24 cellular contexts compared by ENCODE assay signal in the genomic region with DNA sequence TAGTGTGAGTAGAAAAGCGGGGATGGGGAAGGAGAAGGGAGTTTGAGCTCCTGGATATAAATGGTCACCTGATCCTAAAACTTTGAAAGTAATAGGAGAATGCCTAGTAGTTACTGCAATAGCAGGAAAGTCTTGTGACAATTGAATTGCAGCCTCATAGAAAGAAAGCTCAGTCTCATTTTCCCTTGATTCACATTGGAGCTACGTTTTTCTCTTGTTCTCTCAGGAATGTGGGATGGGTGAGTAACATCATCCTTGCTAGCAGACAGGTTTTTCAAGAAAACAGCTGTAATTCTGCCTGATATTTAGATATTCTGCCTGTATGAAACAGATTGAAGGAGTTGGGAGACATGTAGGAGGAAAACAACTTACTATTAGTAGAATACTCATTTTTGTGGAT. TPM values are rescaled to one million over a fixed set of nuclear protein-coding genes. Genes with fewer than 3 reads are reported as not detected.
DNase-seq lines count a peak whose midpoint lies in the region; ATAC-seq and TF ChIP-seq lines count a peak whose summit lies in the region.
"Had no signal": no experiment of that assay in that cellular context is flagged by ENCODE, and none has a peak within 500 bp of the region (broad histone marks: within the 10 kb centered on the region; RNA-seq: fewer than 3 reads in every experiment).

No MANE protein-coding gene starts in this region.

- H3K4me3 ChIP-seq in smooth muscle cell: no peak overlapping the region
- H3K4me3 ChIP-seq: hepatocyte, SJCRH30, vagina had no signal

- ATAC-seq in left cardiac atrium: no peak
- no peak for ATAC-seq in GM21390 (IDR thresholded peaks at IDR 0.05; ENCODE audit: unreplicated experiment)
- no peak for ATAC-seq in HG03139 (IDR thresholded peaks at IDR 0.05; ENCODE audit: unreplicated experiment)
- ATAC-seq: right cardiac atrium had no signal

- no peaks in the 10 kb centered on the region for H3K27me3 ChIP-seq in smooth muscle cell (ENCODE audit: low read depth)
- H3K27me3 ChIP-seq: hepatocyte, SJCRH30, vagina had no signal

- H3F3A ChIP-seq in smooth muscle cell (ENCODE audit: low read depth): peaks cover 27% of the 10 kb centered on the region

- H3K9ac ChIP-seq in smooth muscle cell (ENCODE audit: low read depth): no peak overlapping the region

- H4K20me1 ChIP-seq in smooth muscle cell (ENCODE audit: low read depth): peaks cover 97% of the 10 kb centered on the region

- H3K9me3 Mint-ChIP-seq in activated naive CD4-positive, alpha-beta T cell treated with anti-CD3 and anti-CD28 coated beads, Interleukin-2, amount 50 U/mL, for 24 hours: no peaks in the 10 kb centered on the region
- H3K9me3 Mint-ChIP-seq: activated naive CD8-positive, alpha-beta T cell treated with anti-CD3 and anti-CD28 coated beads, Interleukin-2, amount 10 ng/mL, durations not matched to agents 7 days and 5 days; brain had no signal

- no peak for DNase-seq in activated naive CD4-positive, alpha-beta T cell treated with Interleukin-2 at 50 U/mL for 16 hours
- peak; percentile 26 for DNase-seq in RWPE1 (ENCODE audit: low spot score)
- DNase-seq in epithelial cell of prostate (ENCODE audit: low read depth, low spot score): no peak
- no peak for DNase-seq in smooth muscle cell (lab: John Stamatoyannopoulos, UW; ENCODE audit: unreplicated experiment)
- DNase-seq in left cardiac atrium: no peak
- DNase-seq: ACHN; activated CD4-positive, alpha-beta T cell treated with anti-CD3 and anti-CD28 coated beads, Interleukin-2, amount 50 U/mL, for 48 hours; activated naive CD8-positive, alpha-beta T cell treated with anti-CD3 and anti-CD28 coated beads, Interleukin-2, amount 10 ng/mL, durations not matched to agents 7 days and 5 days; activated T-cell treated with anti-CD3 and anti-CD28 coated beads for 4 hours; DMS53; NCI-H187; NCI-H345; NCI-H82; OCI-M1; right cardiac atrium; SJCRH30; T-helper 1 cell had no signal

- H3K27ac Mint-ChIP-seq in activated naive CD4-positive, alpha-beta T cell treated with anti-CD3 and anti-CD28 coated beads, Interleukin-2, amount 50 U/mL, for 24 hours: peak overlapping the region; percentile 37
- H3K27ac Mint-ChIP-seq: activated naive CD8-positive, alpha-beta T cell treated with anti-CD3 and anti-CD28 coated beads, Interleukin-2, amount 10 ng/mL, durations not matched to agents 7 days and 5 days had no signal

- H2AFZ ChIP-seq in smooth muscle cell (ENCODE audit: low read depth): no peak overlapping the region
- H2AFZ ChIP-seq: hepatocyte had no signal

- 80% methylated on average over 2 of the region's 2 CpGs for WGBS in smooth muscle cell (ENCODE audit: low lambda C conversion rate)

- H3K27ac ChIP-seq in RWPE1: no peak overlapping the region
- H3K27ac ChIP-seq in epithelial cell of prostate: peak overlapping the region; percentile 60
- peak overlapping the region; percentile 67 for H3K27ac ChIP-seq in smooth muscle cell (ENCODE audit: low read depth)
- H3K27ac ChIP-seq: C4-2B, hepatocyte, SJCRH30, vagina had no signal

- peaks cover 24% of the 10 kb centered on the region for H3K4me1 Mint-ChIP-seq in activated naive CD4-positive, alpha-beta T cell treated with anti-CD3 and anti-CD28 coated beads, Interleukin-2, amount 50 U/mL, for 24 hours
- H3K4me1 Mint-ChIP-seq: brain had no signal

- POLR2A ChIA-PET in RWPE1 (lab: Yijun Ruan, JAX; ENCODE audit: low non-redundant PET): no interaction called here

- intact Hi-C loops in left cardiac atrium (cut with DNase I): no loop called here

- H3K4me3 Mint-ChIP-seq in activated naive CD4-positive, alpha-beta T cell treated with anti-CD3 and anti-CD28 coated beads, Interleukin-2, amount 50 U/mL, for 24 hours: no peak overlapping the region
- H3K4me3 Mint-ChIP-seq: activated naive CD8-positive, alpha-beta T cell treated with anti-CD3 and anti-CD28 coated beads, Interleukin-2, amount 10 ng/mL, durations not matched to agents 7 days and 5 days; brain had no signal

- no peak for TF ChIP-seq CTCF in RWPE1 (conservative IDR thresholded peaks at IDR 0.05; ENCODE audit: low read depth)
- TF ChIP-seq CTCF in smooth muscle cell (IDR thresholded peaks at IDR 0.05; ENCODE audit: borderline replicate concordance, insufficient read depth, poor library complexity, severe bottlenecking): no peak

- H3K36me3 ChIP-seq in smooth muscle cell (ENCODE audit: low read depth): peaks cover 21% of the 10 kb centered on the region

- no peaks in the 10 kb centered on the region for H3K9me3 ChIP-seq in smooth muscle cell (replicated peaks; ENCODE audit: low read depth)
- H3K9me3 ChIP-seq: SJCRH30, vagina had no signal

- CTCF ChIA-PET in RWPE1 (lab: Yijun Ruan, JAX): interaction anchor here (0.9 kb wide), 1 partner anchor 17 kb away, joined by 3 read pairs; no protein-coding TSS in a partner anchor

- H3K36me3 Mint-ChIP-seq in activated naive CD4-positive, alpha-beta T cell treated with anti-CD3 and anti-CD28 coated beads, Interleukin-2, amount 50 U/mL, for 24 hours: peaks cover 16% of the 10 kb centered on the region

- H3K27me3 Mint-ChIP-seq in activated naive CD4-positive, alpha-beta T cell treated with anti-CD3 and anti-CD28 coated beads, Interleukin-2, amount 50 U/mL, for 24 hours: no peaks in the 10 kb centered on the region
- H3K27me3 Mint-ChIP-seq: activated naive CD8-positive, alpha-beta T cell treated with anti-CD3 and anti-CD28 coated beads, Interleukin-2, amount 10 ng/mL, durations not matched to agents 7 days and 5 days; brain had no signal

- H3K4me1 ChIP-seq in smooth muscle cell (ENCODE audit: low read depth): peaks cover 4% of the 10 kb centered on the region
- H3K4me1 ChIP-seq: SJCRH30 had no signal

- H3K79me2 ChIP-seq in smooth muscle cell (ENCODE audit: low read depth): peaks cover 50% of the 10 kb centered on the region

- no peak overlapping the region for H3K4me2 ChIP-seq in smooth muscle cell
- H3K4me2 ChIP-seq: hepatocyte had no signal

RNA-seq across cellular contexts. Expression of a gene that starts 25.3 kb away (rescaled TPM):
- total RNA-seq in smooth muscle cell: 98.9 and 126 TPM in 2 replicates
- polyA plus RNA-seq in smooth muscle cell: 129 and 137 TPM in 2 replicates
- total RNA-seq in left cardiac atrium: 100 to 1,000 TPM; 119 to 165 TPM

RNA-seq across cellular contexts. Expression of a gene that starts 25.6 kb away (rescaled TPM):
- 39.8 and 49.4 TPM in 2 replicates for total RNA-seq in smooth muscle cell
- polyA plus RNA-seq in smooth muscle cell: 40.0 and 61.9 TPM in 2 replicates
- 10 to 100 TPM; 33.9 to 41.2 TPM for total RNA-seq in left cardiac atrium
